10 cellular contexts compared by ENCODE assay signal in genomic region chr15:90609254-90610185, GRCh38.
DNase-seq lines count a peak whose midpoint lies in the region; ATAC-seq and TF ChIP-seq lines count a peak whose summit lies in the region.
"Had no signal": no experiment of that assay in that cellular context is flagged by ENCODE, and none has a peak within 500 bp of the region (broad histone marks: within the 10 kb centered on the region; RNA-seq: fewer than 3 reads in every experiment).

No MANE protein-coding gene starts in this region.

- no peaks in the 10 kb centered on the region for H3K4me1 ChIP-seq in PC-3 (ENCODE audit: insufficient read depth, low read length)

- H3K9me2 ChIP-seq in PC-3 (replicated peaks; ENCODE audit: low read length) = no peaks in the 10 kb centered on the region

- CTCF ChIA-PET in PC-3 (lab: Charles Lee) = no interaction called here

- peaks cover 3% of the 10 kb centered on the region; the same call in 1 of the 2 replicates for H3K36me3 ChIP-seq in PC-3 (ENCODE audit: low read depth, low read length)

- H3K9ac ChIP-seq in PC-3 (ENCODE audit: low read length) = no peak overlapping the region

- H2AFZ ChIP-seq in PC-3 (ENCODE audit: low read length) = no peak overlapping the region

- H3K4me2 ChIP-seq in PC-3 (ENCODE audit: low read length) = no peak overlapping the region

- no peaks in the 10 kb centered on the region for H3K27me3 ChIP-seq in PC-3 (ENCODE audit: low read length)

- POLR2A ChIA-PET in PC-3 (lab: Charles Lee; ENCODE audit: unreplicated experiment) = no interaction called here

- no peak for TF ChIP-seq CTCF in PC-3 (conservative IDR thresholded peaks at IDR 0.05; ENCODE audit: low read depth, low read length)

- peaks cover 7 to 12% of the 10 kb centered on the region in 2 donors for H3K4me1 Mint-ChIP-seq in stimulated activated naive B cell treated with anti-CD40 and anti-IgM and Interleukin-4, amounts not matched to agents 10 μg/mL and 1 μg/mL and 100 μg/mL, for 72 hours

- H3F3A ChIP-seq in PC-3 (ENCODE audit: low read length, unreplicated experiment) = no peaks in the 10 kb centered on the region

- H3K27ac ChIP-seq in PC-3 (ENCODE audit: low read length) = 0 out of 2 replicates have a peak overlapping the region, but pooled peaks have one; percentile 12

- peaks cover 21 to 41% of the 10 kb centered on the region in 2 donors for H3K36me3 Mint-ChIP-seq in stimulated activated naive B cell treated with anti-CD40 and anti-IgM and Interleukin-4, amounts not matched to agents 10 μg/mL and 1 μg/mL and 100 μg/mL, for 72 hours

- H3K27ac Mint-ChIP-seq in stimulated activated naive B cell treated with anti-CD40 and anti-IgM and Interleukin-4, amounts not matched to agents 10 μg/mL and 1 μg/mL and 100 μg/mL, for 72 hours = peak overlapping the region; percentile 32
- H3K27ac Mint-ChIP-seq: memory B cell had no signal

- no peaks in the 10 kb centered on the region for H3K27me3 Mint-ChIP-seq in stimulated activated naive B cell treated with anti-CD40 and anti-IgM and Interleukin-4, amounts not matched to agents 10 μg/mL and 1 μg/mL and 100 μg/mL, for 72 hours
- H3K27me3 Mint-ChIP-seq: memory B cell had no signal

- H3K4me3 ChIP-seq in PC-3 (ENCODE audit: low read length) = no peak overlapping the region

- no peak overlapping the region for H3K4me3 Mint-ChIP-seq in stimulated activated naive B cell treated with anti-CD40 and anti-IgM and Interleukin-4, amounts not matched to agents 10 μg/mL and 1 μg/mL and 100 μg/mL, for 72 hours
- H3K4me3 Mint-ChIP-seq: activated T-cell treated with anti-CD3 and anti-CD28 coated beads, Interleukin-2, amount 50 U/mL, for 4 hours; memory B cell had no signal

- DNase-seq in NCI-H2171 treated with DMSO at 0.1 percent for 48 hours (lab: John Stamatoyannopoulos, UW) (peak; percentile 9), NCI-H2171 (lab: John Stamatoyannopoulos, UW) (no peak), PC-3 (no peak), iPS-NIHi7 (ENCODE audit: extremely low spot score) (peak; percentile 52), MV-4-11 (lab: John Stamatoyannopoulos, UW) (no peak), retina (no peak), NCI-H526 treated with DMSO at 0.1 percent for 48 hours (lab: John Stamatoyannopoulos, UW) (no peak)
- no peak for DNase-seq in stimulated activated naive B cell treated with anti-CD40 and anti-IgM and Interleukin-4, amounts not matched to agents 10 μg/mL and 1 μg/mL and 100 μg/mL, for 72 hours
- DNase-seq: activated T-cell treated with anti-CD3 and anti-CD28 coated beads, Interleukin-2, amount 50 U/mL, for 4 hours had no signal

- H3K79me2 ChIP-seq in PC-3 (ENCODE audit: low read length) = no peaks in the 10 kb centered on the region

- H3K9me3 ChIP-seq in PC-3 (ENCODE audit: low read length) = no peaks in the 10 kb centered on the region

- no peak for ATAC-seq in PC-3
- no peak for ATAC-seq in stimulated activated naive B cell treated with anti-CD40 and anti-IgM and Interleukin-4, amounts not matched to agents 10 μg/mL and 1 μg/mL and 100 μg/mL, for 72 hours (replicated peaks)
- ATAC-seq: activated T-cell treated with anti-CD3 and anti-CD28 coated beads, Interleukin-2, amount 50 U/mL, for 4 hours had no signal

- no peaks in the 10 kb centered on the region for H4K20me1 ChIP-seq in PC-3 (ENCODE audit: low read length)

- no peaks in the 10 kb centered on the region for H3K9me3 Mint-ChIP-seq in stimulated activated naive B cell treated with anti-CD40 and anti-IgM and Interleukin-4, amounts not matched to agents 10 μg/mL and 1 μg/mL and 100 μg/mL, for 72 hours
- H3K9me3 Mint-ChIP-seq: activated T-cell treated with anti-CD3 and anti-CD28 coated beads, Interleukin-2, amount 50 U/mL, for 4 hours; memory B cell had no signal

- intact Hi-C loops in PC-3 (cut with micrococcal nuclease) = no loop called here

- no TSS peak for BruUV-seq in PC-3 (replicated peaks; lab: Mats Ljungman, UMichigan)

Comparison
In these comparisons a context has a peak if more than half of its experiments do, and no peak if none do; other contexts are left out.
1. DNase-seq: peak in NCI-H2171 treated with DMSO at 0.1 percent for 48 hours (single experiment) and iPS-NIHi7 (single experiment); none in NCI-H2171 (single experiment), PC-3 (single experiment), stimulated activated naive B cell treated with anti-CD40 and anti-IgM and Interleukin-4, amounts not matched to agents 10 μg/mL and 1 μg/mL and 100 μg/mL, for 72 hours (single experiment), MV-4-11 (single experiment), retina (single experiment) and NCI-H526 treated with DMSO at 0.1 percent for 48 hours (single experiment).